In genomic region chr11:45173064-45173463, GRCh38 we compare ENCODE assay signal across 24 cellular contexts. TPM values are rescaled to one million over a fixed set of nuclear protein-coding genes. Genes with fewer than 3 reads are reported as not detected.
DNase-seq lines count a peak whose midpoint lies in the region; ATAC-seq, FAIRE-seq and TF ChIP-seq lines count a peak whose summit lies in the region.
"Had no signal": no experiment of that assay in that cellular context is flagged by ENCODE, and none has a peak within 500 bp of the region (broad histone marks: within the 10 kb centered on the region; RNA-seq: fewer than 3 reads in every experiment).

No MANE protein-coding gene starts in this region.

- POLR2A ChIA-PET in OCI-LY7 (lab: Charles Lee) = no interaction called here

- WGBS in small intestine, 3 donors = 16 to 70% (median 48%) methylated on average over 5 of the region's 5 CpGs

- DNase-seq in Calu3 (peak; percentile 8), Peyer's patch (peak in 2 of 3 donors; percentile 57 to 83), left lobe of liver (ENCODE audit: low spot score) (no peak), small intestine (peak; percentile 96), occipital lobe (lab: John Stamatoyannopoulos, UW) (no peak), OCI-LY7 (ENCODE audit: low spot score) (no peak)
- DNase-seq: CD4-positive, CD25-positive, alpha-beta regulatory T cell; DMS53; GM23248; H9; Karpas-422; NCI-H1092 treated with DMSO at 0.1 percent for 48 hours; NCI-H1436 treated with DMSO at 0.1 percent for 48 hours; NCI-H1930; NCI-H2107; NCI-H524 treated with DMSO at 0.1 percent for 48 hours; NCI-H774; NK-92 treated with Interleukin-12 subunit alpha and Interleukin-12 subunit beta, amount 100 ng/mL, for 24 hours; SHP77 treated with DMSO at 0.1 percent for 48 hours had no signal

- no peaks in the 10 kb centered on the region for H3K79me2 ChIP-seq in OCI-LY7 (ENCODE audit: insufficient read depth, low read depth, low read length)

- H3K36me3 ChIP-seq in Peyer's patch (no peaks in the 10 kb centered on the region), small intestine (ENCODE audit: control insufficient read depth in 2 of 2, insufficient read depth in 2 of 2, low read length in 2 of 2) (no peaks in the 10 kb centered on the region), OCI-LY7 (ENCODE audit: insufficient read depth, low read length) (no peaks in the 10 kb centered on the region)
- H3K36me3 ChIP-seq: BLaER1 had no signal

- H3K4me2 ChIP-seq in OCI-LY7 (ENCODE audit: low read length) = no peak overlapping the region
- H3K4me2 ChIP-seq: BLaER1 had no signal

- peak; percentile 17 for ATAC-seq in left lobe of liver
- no peak for ATAC-seq in GM18502 (IDR thresholded peaks at IDR 0.05; ENCODE audit: poor library complexity, unreplicated experiment)
- ATAC-seq: Panc1 had no signal

- no peaks in the 10 kb centered on the region for H3K36me3 Mint-ChIP-seq in Calu3 (ENCODE audit: insufficient read depth, unreplicated experiment)

- H3K27me3 Mint-ChIP-seq in Calu3 (ENCODE audit: unreplicated experiment) = no peaks in the 10 kb centered on the region

- FAIRE-seq in small intestine (lab: Jason Lieb, UNC) = no peak

- no peaks in the 10 kb centered on the region for H3K9me2 ChIP-seq in OCI-LY7 (ENCODE audit: insufficient read depth, low read length)

- no peak overlapping the region for H2AFZ ChIP-seq in OCI-LY7 (ENCODE audit: low read length)
- H2AFZ ChIP-seq: GM23248 had no signal

- H3K9me3 Mint-ChIP-seq in Calu3 (ENCODE audit: low read depth, unreplicated experiment) = no peaks in the 10 kb centered on the region
- H3K9me3 Mint-ChIP-seq: CD4-positive, CD25-positive, alpha-beta regulatory T cell; H9 had no signal

- H3K4me3 ChIP-seq in Peyer's patch (no peak overlapping the region), small intestine (ENCODE audit: low read depth in 1 of 2, low read length in 2 of 2) (no peak overlapping the region), OCI-LY7 (ENCODE audit: low read depth, low read length, poor library complexity, severe bottlenecking) (no peak overlapping the region)
- H3K4me3 ChIP-seq: BLaER1, GM23248, SK-N-MC had no signal

- intact Hi-C loops in Calu3 (cut with micrococcal nuclease; ENCODE audit: unreplicated experiment) = no loop called here
- intact Hi-C loops in OCI-LY7 (cut with micrococcal nuclease; ENCODE audit: unreplicated experiment) = no loop called here

- H3K27me3 ChIP-seq in Peyer's patch (no peaks in the 10 kb centered on the region), small intestine (ENCODE audit: control insufficient read depth in 2 of 2, insufficient read depth in 2 of 2, low read length in 2 of 2) (no peaks in the 10 kb centered on the region)
- H3K27me3 ChIP-seq: BLaER1 had no signal

- CTCF ChIA-PET in Calu3 (lab: Charles Lee) = interaction anchor here (0.7 kb wide), 2 partner anchors 10 to 75 kb away, joined by 3 to 4 read pairs; no protein-coding TSS in a partner anchor
- CTCF ChIA-PET in OCI-LY7 (lab: Charles Lee; ENCODE audit: unreplicated experiment) = no interaction called here

- BruUV-seq in Calu3 (replicated peaks; lab: Mats Ljungman, UMichigan) (no TSS peak), OCI-LY7 (replicated peaks; lab: Mats Ljungman, UMichigan) (no TSS peak)

- H3K27ac Mint-ChIP-seq in Calu3 (ENCODE audit: unreplicated experiment) = no peak overlapping the region
- H3K27ac Mint-ChIP-seq: CD4-positive, CD25-positive, alpha-beta regulatory T cell; H9 had no signal

- H3K27ac ChIP-seq in Peyer's patch (peak overlapping the region in 1 of 4 donors; percentile 49), small intestine (ENCODE audit: low read depth in 1 of 2, low read length in 1 of 2) (peak overlapping the region; percentile 3 to 38), OCI-LY7 (ENCODE audit: low read depth, low read length, poor library complexity, severe bottlenecking) (no peak overlapping the region)
- H3K27ac ChIP-seq: BLaER1, GM23248, HL-60, SK-N-MC had no signal

- TF ChIP-seq POLR2A in Peyer's patch (IDR thresholded peaks at IDR 0.05) = no peak

- H3K4me1 ChIP-seq in Peyer's patch = peaks cover 0 to 4% (median 0%) of the 10 kb centered on the region in 4 donors
- peaks cover 0 to 2% of the 10 kb centered on the region in 2 donors for H3K4me1 ChIP-seq in small intestine (ENCODE audit: control insufficient read depth in 2 of 2, insufficient read depth in 1 of 2, low read depth in 1 of 2, low read length in 1 of 2)
- no peaks in the 10 kb centered on the region for H3K4me1 ChIP-seq in OCI-LY7 (ENCODE audit: insufficient read depth, low read length, poor library complexity, severe bottlenecking)
- H3K4me1 ChIP-seq: BLaER1 had no signal

- peaks cover 15% of the 10 kb centered on the region for H3K4me1 Mint-ChIP-seq in Calu3 (ENCODE audit: low read depth, unreplicated experiment)

- H4K20me1 ChIP-seq in OCI-LY7 (ENCODE audit: insufficient read depth, low read length) = no peaks in the 10 kb centered on the region; the same call in 1 of the 2 replicates

- TF ChIP-seq CTCF in Calu3 (IDR thresholded peaks at IDR 0.05; ENCODE audit: unreplicated experiment) = no peak
- TF ChIP-seq CTCF in Peyer's patch (IDR thresholded peaks at IDR 0.05) = no peak
- no peak for TF ChIP-seq CTCF in OCI-LY7 (conservative IDR thresholded peaks at IDR 0.05; ENCODE audit: low read length)

- H3K9me3 ChIP-seq in Peyer's patch (no peaks in the 10 kb centered on the region), small intestine (ENCODE audit: control insufficient read depth, low read depth) (no peaks in the 10 kb centered on the region), OCI-LY7 (ENCODE audit: low read length) (no peaks in the 10 kb centered on the region)
- H3K9me3 ChIP-seq: BLaER1 had no signal

- H3K4me3 Mint-ChIP-seq in Calu3 (ENCODE audit: low read depth, unreplicated experiment) = no peak overlapping the region
- H3K4me3 Mint-ChIP-seq: CD4-positive, CD25-positive, alpha-beta regulatory T cell; H9 had no signal

RNA-seq across cellular contexts. Expression of gene PRDM11, which starts 26.6 kb away (rescaled TPM):
- total RNA-seq in Calu3 (2022) = 8.1 and 11.5 TPM in 2 replicates
- 10 to 100 TPM in 1 of 4 donors, 1 to 10 TPM in 3; 4.4 to 10.7 (median 7.0) TPM for total RNA-seq in Peyer's patch
- 3.5 TPM for total RNA-seq in left lobe of liver
- 1 to 10 TPM in 2 of 3 donors, under 1 TPM in 1; 0.45 to 4.8 (median 1.6) TPM for polyA plus RNA-seq in small intestine
- 6.2 TPM for total RNA-seq in occipital lobe
- 2.2 and 4.5 TPM in 2 replicates for total RNA-seq in OCI-LY7 (2014; rRNA removed; shearing (Covaris generic))
- 8.4 and 8.9 TPM in 2 replicates for total RNA-seq in OCI-LY7 (2022)

Comparison
In these comparisons a context has a peak if more than half of its experiments do, and no peak if none do; other contexts are left out.
1. DNase-seq: peak in Calu3 (single experiment), Peyer's patch (2 of 3) and small intestine (single experiment); none in left lobe of liver (single experiment), occipital lobe (single experiment) and OCI-LY7 (single experiment).